ENCODE assay signal across 14 cellular contexts in genomic region chr2:222523783-222524544, GRCh38.
DNase-seq lines count a peak whose midpoint lies in the region; ATAC-seq and TF ChIP-seq lines count a peak whose summit lies in the region.
"Had no signal": no experiment of that assay in that cellular context is flagged by ENCODE, and none has a peak within 500 bp of the region (broad histone marks: within the 10 kb centered on the region; RNA-seq: fewer than 3 reads in every experiment).

No MANE protein-coding gene starts in this region.

- H3K4me3 ChIP-seq in upper lobe of right lung: no peak overlapping the region
- H3K4me3 ChIP-seq: right atrium auricular region had no signal

- intact Hi-C loops in upper lobe of right lung (cut with DNase I): no loop called here

- H3K4me1 ChIP-seq in upper lobe of right lung: peaks cover 2% of the 10 kb centered on the region
- H3K4me1 ChIP-seq: right atrium auricular region had no signal

- no peaks in the 10 kb centered on the region for H3K9me3 ChIP-seq in upper lobe of right lung
- H3K9me3 ChIP-seq: right atrium auricular region had no signal

- no peak for TF ChIP-seq CTCF in upper lobe of right lung (IDR thresholded peaks at IDR 0.05)

- H3K36me3 ChIP-seq in upper lobe of right lung: no peaks in the 10 kb centered on the region
- H3K36me3 ChIP-seq: right atrium auricular region had no signal

- no peaks in the 10 kb centered on the region for H3K27me3 ChIP-seq in upper lobe of right lung
- H3K27me3 ChIP-seq: right atrium auricular region had no signal

- H3K27ac ChIP-seq in upper lobe of right lung: no peak overlapping the region
- H3K27ac ChIP-seq: right atrium auricular region, RWPE1 had no signal

- ATAC-seq in GM19351 (IDR thresholded peaks at IDR 0.05; ENCODE audit: unreplicated experiment) (peak; percentile 35), HG02678 (IDR thresholded peaks at IDR 0.05; ENCODE audit: unreplicated experiment) (peak; percentile 70), HG03432 (IDR thresholded peaks at IDR 0.05; ENCODE audit: unreplicated experiment) (peak; percentile 40), upper lobe of right lung (peak; percentile 47)
- ATAC-seq: CD8-positive, alpha-beta T cell; HepG2 had no signal

- DNase-seq in upper lobe of right lung (no peak), EL (no peak), SK-N-DZ (ENCODE audit: low spot score) (no peak), NCI-H82 treated with DMSO at 0.1 percent for 48 hours (lab: John Stamatoyannopoulos, UW; ENCODE audit: unreplicated experiment) (no peak)
- DNase-seq: CD8-positive, alpha-beta T cell; cortex of kidney; NCI-H1105; NCI-H446 treated with DMSO at 0.1 percent for 48 hours had no signal
